In the genomic region with DNA sequence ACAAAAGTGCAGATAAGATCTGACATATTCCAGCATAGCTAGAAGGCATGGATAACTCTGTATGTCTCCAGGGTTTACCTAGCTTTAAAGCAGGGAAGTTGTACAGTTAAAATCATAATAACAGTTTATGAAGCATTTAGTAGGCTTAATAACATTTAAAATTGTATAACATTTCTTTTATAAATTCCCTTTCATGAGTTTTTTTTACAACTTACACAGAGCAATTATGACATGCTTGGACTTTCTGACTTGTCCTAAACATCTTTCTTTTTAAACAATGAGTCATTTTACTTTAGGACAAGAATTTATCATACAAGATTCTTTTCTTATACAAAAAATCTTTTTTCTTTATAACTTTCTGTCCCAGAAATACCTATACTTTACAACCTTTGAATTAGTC, we compare ENCODE assay signal across 28 cellular contexts.
"Had no signal": no experiment of that assay in that cellular context is flagged by ENCODE, and none has a peak within 500 bp of the region (broad histone marks: within the 10 kb centered on the region; RNA-seq: fewer than 3 reads in every experiment).

No MANE protein-coding gene starts in this region.

- H3K9ac ChIP-seq: neural progenitor cell, parathyroid adenoma had no signal

- H3K9me3 ChIP-seq: upper lobe of right lung, uterus had no signal

- ATAC-seq: left lobe of liver; naive thymus-derived CD4-positive, alpha-beta T cell; sciatic nerve; stimulated activated naive CD8-positive, alpha-beta T cell treated with anti-CD3 and anti-CD28 coated beads, Interleukin-15, amount 100 ng/mL, for 72 hours; upper lobe of right lung had no signal

- H3K27me3 ChIP-seq: esophagus squamous epithelium, neural progenitor cell, suprapubic skin, transverse colon, upper lobe of right lung, uterus had no signal

- H3K36me3 ChIP-seq: esophagus squamous epithelium, neural progenitor cell, suprapubic skin, transverse colon, upper lobe of right lung, uterus had no signal

- H3K27me3 Mint-ChIP-seq: naive thymus-derived CD4-positive, alpha-beta T cell; progenitor cell of endocrine pancreas; stimulated activated naive CD8-positive, alpha-beta T cell treated with anti-CD3 and anti-CD28 coated beads, Interleukin-15, amount 100 ng/mL, for 72 hours had no signal

- H3K4me1 Mint-ChIP-seq: naive thymus-derived CD4-positive, alpha-beta T cell; nephron; neural progenitor cell; stimulated activated naive CD8-positive, alpha-beta T cell treated with anti-CD3 and anti-CD28 coated beads, Interleukin-15, amount 100 ng/mL, for 72 hours had no signal

- H3K27ac Mint-ChIP-seq: naive thymus-derived CD4-positive, alpha-beta T cell; nephron; neural progenitor cell; progenitor cell of endocrine pancreas; stimulated activated naive CD8-positive, alpha-beta T cell treated with anti-CD3 and anti-CD28 coated beads, Interleukin-15, amount 100 ng/mL, for 72 hours had no signal

- H3K36me3 Mint-ChIP-seq: naive thymus-derived CD4-positive, alpha-beta T cell had no signal

- H3K4me3 ChIP-seq: coronary artery, esophagus squamous epithelium, lung, neural progenitor cell, smooth muscle cell, suprapubic skin, transverse colon, upper lobe of right lung, uterus had no signal

- H3K27ac ChIP-seq: coronary artery, esophagus squamous epithelium, neural progenitor cell, parathyroid adenoma, suprapubic skin, transverse colon, upper lobe of right lung, uterus had no signal

- H3K4me3 Mint-ChIP-seq: naive thymus-derived CD4-positive, alpha-beta T cell; nephron; neural progenitor cell; stimulated activated naive CD8-positive, alpha-beta T cell treated with anti-CD3 and anti-CD28 coated beads, Interleukin-15, amount 100 ng/mL, for 72 hours had no signal

- H3K4me1 ChIP-seq: esophagus squamous epithelium, neural progenitor cell, parathyroid adenoma, suprapubic skin, transverse colon, upper lobe of right lung, uterus had no signal

- DNase-seq: dermis blood vessel endothelial cell; effector memory CD4-positive, alpha-beta T cell; erythroblast; esophagus squamous epithelium; hypothalamus; kidney; mesenchymal stem cell; midbrain; naive thymus-derived CD4-positive, alpha-beta T cell; stimulated activated CD4-positive, alpha-beta T cell treated with anti-CD3 and anti-CD28 coated beads, Interleukin-12 subunit alpha, Interleukin-12 subunit beta, amount 100 ng/mL, for 4 hours; stimulated activated CD4-positive, alpha-beta T cell treated with anti-CD3 and anti-CD28 coated beads, Interleukin-1b, Interleukin-23, amount 100 ng/mL, for 48 hours; stimulated activated CD4-positive, alpha-beta T cell treated with anti-CD3 and anti-CD28 coated beads, Interleukin-4, amount 100 ng/mL, for 1 hour; stimulated activated CD8-positive, alpha-beta memory T cell treated with anti-CD3 and anti-CD28 coated beads, Interleukin-4, amount 100 ng/mL, for 48 hours; stimulated activated naive CD4-positive, alpha-beta T cell; stimulated activated naive CD8-positive, alpha-beta T cell treated with anti-CD3 and anti-CD28 coated beads, Interleukin-15, amount 100 ng/mL, for 72 hours; transverse colon; upper lobe of right lung; uterus had no signal
